22 cellular contexts compared by ENCODE assay signal in the genomic region with DNA sequence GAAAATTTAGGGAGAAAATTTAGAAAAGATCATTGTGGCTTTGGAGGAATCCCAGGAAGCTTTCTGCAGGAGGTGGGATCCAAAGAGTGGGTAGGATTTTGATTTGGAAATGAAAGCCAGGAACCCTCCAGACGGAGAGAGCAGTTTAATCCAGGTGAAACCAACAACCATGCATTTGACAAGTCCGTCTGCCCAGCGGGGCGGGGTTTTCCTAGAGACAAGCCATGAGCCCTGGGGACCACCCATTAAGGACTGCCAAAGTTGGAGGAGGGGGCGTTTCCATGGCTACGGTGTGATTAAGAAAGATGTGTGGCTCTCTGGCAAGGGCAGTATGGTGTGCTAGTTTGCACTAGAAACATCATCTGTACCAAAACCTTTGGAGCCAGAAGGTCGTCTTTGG. TPM values are rescaled to one million over a fixed set of nuclear protein-coding genes. Genes with fewer than 3 reads are reported as not detected.
A peak's percentile ranks its signal among the peaks of the same experiment; 100 is the strongest.
DNase-seq lines count a peak whose midpoint lies in the region; ATAC-seq and TF ChIP-seq lines count a peak whose summit lies in the region.
"Had no signal": no experiment of that assay in that cellular context is flagged by ENCODE, and none has a peak within 500 bp of the region (broad histone marks: within the 10 kb centered on the region; RNA-seq: fewer than 3 reads in every experiment).

No MANE protein-coding gene starts in this region.

- peaks cover 17% of the 10 kb centered on the region for H3K36me3 Mint-ChIP-seq in type B pancreatic cell
- H3K36me3 Mint-ChIP-seq: activated naive CD8-positive, alpha-beta T cell; naive thymus-derived CD8-positive, alpha-beta T cell had no signal

- H3K4me1 Mint-ChIP-seq in type B pancreatic cell (ENCODE audit: unreplicated experiment), result peaks cover 56% of the 10 kb centered on the region
- H3K4me1 Mint-ChIP-seq: activated CD4-positive, alpha-beta T cell treated with anti-CD3 and anti-CD28 coated beads for 36 hours; B cell; naive thymus-derived CD8-positive, alpha-beta T cell had no signal

- no peak for ATAC-seq in upper lobe of left lung (ENCODE audit: low FRiP score in 2 of 2)
- ATAC-seq: activated CD4-positive, alpha-beta T cell treated with anti-CD3 and anti-CD28 coated beads for 36 hours; left cardiac atrium; naive thymus-derived CD8-positive, alpha-beta T cell had no signal

- H3K36me3 ChIP-seq in iPS-18a (ENCODE audit: control insufficient read depth, low read depth, low read length), result no peaks in the 10 kb centered on the region
- no peaks in the 10 kb centered on the region for H3K36me3 ChIP-seq in upper lobe of left lung
- H3K36me3 ChIP-seq: tibial nerve had no signal

- TF ChIP-seq EP300 in upper lobe of left lung (IDR thresholded peaks at IDR 0.05), result no peak

- TF ChIP-seq CTCF in type B pancreatic cell (conservative IDR thresholded peaks at IDR 0.05) (no peak), upper lobe of left lung (IDR thresholded peaks at IDR 0.05) (no peak)

- DNase-seq in DMS 273 (lab: John Stamatoyannopoulos, UW; ENCODE audit: unreplicated experiment) (peak; percentile 66), DMS 273 treated with DMSO at 0.1 percent for 48 hours (lab: John Stamatoyannopoulos, UW) (no peak), NCI-H82 treated with DMSO at 0.1 percent for 48 hours (lab: John Stamatoyannopoulos, UW; ENCODE audit: unreplicated experiment) (peak; percentile 39), type B pancreatic cell (ENCODE audit: extremely low spot score, unreplicated experiment) (no peak), medulla oblongata (ENCODE audit: extremely low spot score) (no peak), activated gamma-delta T cell (lab: John Stamatoyannopoulos, UW) (no peak), upper lobe of left lung (no peak)
- DNase-seq: activated CD4-positive, alpha-beta T cell treated with anti-CD3 and anti-CD28 coated beads for 36 hours; Calu3; effector CD4-positive, alpha-beta T cell; IMR-90; left cardiac atrium; naive thymus-derived CD8-positive, alpha-beta T cell; NCI-H446 treated with DMSO at 0.1 percent for 48 hours; stimulated activated CD4-positive, alpha-beta T cell treated with anti-CD3 and anti-CD28 coated beads, Interleukin-4, amount 100 ng/mL, for 1 hour had no signal

- no peak overlapping the region for H3K9ac ChIP-seq in iPS-18a (ENCODE audit: low read length)

- peak overlapping the region; percentile 16 for H3K4me3 ChIP-seq in iPS-18a (ENCODE audit: low read length)
- H3K4me3 ChIP-seq in upper lobe of left lung, result no peak overlapping the region
- H3K4me3 ChIP-seq: tibial nerve had no signal

- WGBS in upper lobe of left lung, 2 donors, result 47 to 66% methylated on average over 7 of the region's 7 CpGs

- peaks cover 25% of the 10 kb centered on the region for H3K4me1 ChIP-seq in iPS-18a (ENCODE audit: control insufficient read depth, low read depth, low read length)
- no peaks in the 10 kb centered on the region for H3K4me1 ChIP-seq in upper lobe of left lung

- no peaks in the 10 kb centered on the region for H3K27me3 ChIP-seq in iPS-18a (ENCODE audit: control insufficient read depth, insufficient read depth, low read length)
- no peaks in the 10 kb centered on the region for H3K27me3 ChIP-seq in upper lobe of left lung
- H3K27me3 ChIP-seq: tibial nerve had no signal

- H3K27me3 Mint-ChIP-seq in type B pancreatic cell, result no peaks in the 10 kb centered on the region
- H3K27me3 Mint-ChIP-seq: activated CD4-positive, alpha-beta T cell treated with anti-CD3 and anti-CD28 coated beads for 36 hours; activated naive CD8-positive, alpha-beta T cell; naive thymus-derived CD8-positive, alpha-beta T cell; stimulated activated naive CD8-positive, alpha-beta T cell treated with anti-CD3 and anti-CD28 coated beads, Interleukin-15, Interleukin-2, amounts not matched to agents 100 ng/mL and 50 ng/mL, for 24 hours had no signal

- TF ChIP-seq POLR2A in upper lobe of left lung (IDR thresholded peaks at IDR 0.05), result no peak

- H3K27ac ChIP-seq in iPS-18a (ENCODE audit: low read length) (no peak overlapping the region), upper lobe of left lung (no peak overlapping the region)
- H3K27ac ChIP-seq: 22Rv1, tibial nerve had no signal

- peaks cover 4% of the 10 kb centered on the region for H3K9me3 Mint-ChIP-seq in type B pancreatic cell
- H3K9me3 Mint-ChIP-seq: activated T-helper 1 cell treated with anti-CD3 and anti-CD28 coated beads, Interleukin-12 subunit alpha, Interleukin-12 subunit beta, Interleukin-2, Interleukin-4 antibody, amounts not matched to agents 30 ng/mL and 10 ng/mL and 1 ng/mL, durations not matched to agents 14 hours and 24 hours and 36 hours; stimulated activated naive CD8-positive, alpha-beta T cell treated with anti-CD3 and anti-CD28 coated beads, Interleukin-15, Interleukin-2, amounts not matched to agents 100 ng/mL and 50 ng/mL, for 24 hours had no signal

- no peaks in the 10 kb centered on the region for H3K9me3 ChIP-seq in iPS-18a (ENCODE audit: control insufficient read depth, low read depth, low read length)
- no peaks in the 10 kb centered on the region for H3K9me3 ChIP-seq in upper lobe of left lung
- H3K9me3 ChIP-seq: tibial nerve had no signal

- H3K4me3 Mint-ChIP-seq in type B pancreatic cell, result peak overlapping the region; percentile 13
- H3K4me3 Mint-ChIP-seq: activated CD4-positive, alpha-beta T cell treated with anti-CD3 and anti-CD28 coated beads for 36 hours; activated naive CD8-positive, alpha-beta T cell; activated T-helper 1 cell treated with anti-CD3 and anti-CD28 coated beads, Interleukin-12 subunit alpha, Interleukin-12 subunit beta, Interleukin-2, Interleukin-4 antibody, amounts not matched to agents 30 ng/mL and 10 ng/mL and 1 ng/mL, durations not matched to agents 14 hours and 24 hours and 36 hours; B cell; naive thymus-derived CD8-positive, alpha-beta T cell; stimulated activated naive CD8-positive, alpha-beta T cell treated with anti-CD3 and anti-CD28 coated beads, Interleukin-15, Interleukin-2, amounts not matched to agents 100 ng/mL and 50 ng/mL, for 24 hours had no signal

- H3K27ac Mint-ChIP-seq in type B pancreatic cell, result no peak overlapping the region
- H3K27ac Mint-ChIP-seq: activated CD4-positive, alpha-beta T cell treated with anti-CD3 and anti-CD28 coated beads for 36 hours; activated naive CD8-positive, alpha-beta T cell; activated T-helper 1 cell treated with anti-CD3 and anti-CD28 coated beads, Interleukin-12 subunit alpha, Interleukin-12 subunit beta, Interleukin-2, Interleukin-4 antibody, amounts not matched to agents 30 ng/mL and 10 ng/mL and 1 ng/mL, durations not matched to agents 14 hours and 24 hours and 36 hours; B cell; naive thymus-derived CD8-positive, alpha-beta T cell; stimulated activated naive CD8-positive, alpha-beta T cell treated with anti-CD3 and anti-CD28 coated beads, Interleukin-15, Interleukin-2, amounts not matched to agents 100 ng/mL and 50 ng/mL, for 24 hours had no signal

RNA-seq across cellular contexts. Expression of gene SRGAP3, which starts 53.4 kb away (rescaled TPM):
- total RNA-seq in type B pancreatic cell (ENCODE audit: low replicate concordance) (20.6 and 41.7 TPM in 2 replicates), upper lobe of left lung (10 to 100 TPM in 3 of 6 donors, 1 to 10 TPM in 3; 4.6 to 29.6 (median 11.4) TPM)

Comparison
In these comparisons a context has a peak if more than half of its experiments do, and no peak if none do; other contexts are left out.
1. DNase-seq: peak in DMS 273 (single experiment) and NCI-H82 treated with DMSO at 0.1 percent for 48 hours (single experiment); none in DMS 273 treated with DMSO at 0.1 percent for 48 hours (single experiment), type B pancreatic cell (single experiment), medulla oblongata (single experiment), activated gamma-delta T cell (single experiment) and upper lobe of left lung (0 of 2).